In the genomic region with DNA sequence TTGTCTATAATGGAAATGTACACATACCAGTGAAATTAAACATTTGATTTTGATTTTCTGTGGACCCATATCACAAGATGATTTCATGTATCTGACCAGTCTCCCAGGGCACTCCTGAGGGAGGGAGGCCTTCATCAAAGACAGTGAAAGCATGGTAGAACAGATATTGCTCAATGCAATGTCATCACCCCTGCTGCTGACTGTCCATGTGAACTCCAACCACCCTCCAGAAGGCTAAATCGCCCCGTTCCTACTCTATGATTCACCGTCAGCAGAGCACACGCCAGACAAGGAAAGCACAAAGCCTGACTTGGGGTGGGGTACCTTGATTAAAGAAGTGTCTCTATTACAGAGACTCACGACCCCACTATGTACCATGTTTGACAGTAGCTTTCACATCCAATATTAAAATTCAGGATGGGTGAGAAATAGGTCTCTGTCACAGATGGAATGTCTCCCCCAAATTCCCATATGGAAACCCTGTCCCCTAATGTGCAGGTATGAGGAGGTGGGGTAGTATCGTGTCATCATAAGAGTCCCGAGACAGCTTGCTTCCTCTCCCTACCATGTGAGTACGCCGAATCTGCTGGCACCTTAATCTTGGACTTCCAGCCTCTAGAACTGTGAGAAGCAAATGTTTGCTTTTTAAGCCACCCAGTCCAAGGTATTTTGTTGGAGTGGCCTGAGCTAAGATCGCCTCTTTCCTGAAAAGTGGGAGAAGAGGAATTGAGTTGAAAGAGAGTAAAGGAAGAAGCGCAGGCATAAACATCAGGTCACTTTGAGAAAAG, we compare ENCODE assay signal across 1 cellular context.
TF ChIP-seq lines count a peak whose summit lies in the region.

No MANE protein-coding gene starts in this region.

TF ChIP-seq in HepG2, 621 proteins besides CTCF, POLR2A, EP300 and RAD21 (continued from another document and continues in another):
- TF ChIP-seq, protein P1, sequence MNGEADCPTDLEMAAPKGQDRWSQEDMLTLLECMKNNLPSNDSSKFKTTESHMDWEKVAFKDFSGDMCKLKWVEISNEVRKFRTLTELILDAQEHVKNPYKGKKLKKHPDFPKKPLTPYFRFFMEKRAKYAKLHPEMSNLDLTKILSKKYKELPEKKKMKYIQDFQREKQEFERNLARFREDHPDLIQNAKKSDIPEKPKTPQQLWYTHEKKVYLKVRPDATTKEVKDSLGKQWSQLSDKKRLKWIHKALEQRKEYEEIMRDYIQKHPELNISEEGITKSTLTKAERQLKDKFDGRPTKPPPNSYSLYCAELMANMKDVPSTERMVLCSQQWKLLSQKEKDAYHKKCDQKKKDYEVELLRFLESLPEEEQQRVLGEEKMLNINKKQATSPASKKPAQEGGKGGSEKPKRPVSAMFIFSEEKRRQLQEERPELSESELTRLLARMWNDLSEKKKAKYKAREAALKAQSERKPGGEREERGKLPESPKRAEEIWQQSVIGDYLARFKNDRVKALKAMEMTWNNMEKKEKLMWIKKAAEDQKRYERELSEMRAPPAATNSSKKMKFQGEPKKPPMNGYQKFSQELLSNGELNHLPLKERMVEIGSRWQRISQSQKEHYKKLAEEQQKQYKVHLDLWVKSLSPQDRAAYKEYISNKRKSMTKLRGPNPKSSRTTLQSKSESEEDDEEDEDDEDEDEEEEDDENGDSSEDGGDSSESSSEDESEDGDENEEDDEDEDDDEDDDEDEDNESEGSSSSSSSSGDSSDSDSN (CRISPR knock-in tag; IDR thresholded peaks at IDR 0.05), result no peak
- TF ChIP-seq, protein P2, sequence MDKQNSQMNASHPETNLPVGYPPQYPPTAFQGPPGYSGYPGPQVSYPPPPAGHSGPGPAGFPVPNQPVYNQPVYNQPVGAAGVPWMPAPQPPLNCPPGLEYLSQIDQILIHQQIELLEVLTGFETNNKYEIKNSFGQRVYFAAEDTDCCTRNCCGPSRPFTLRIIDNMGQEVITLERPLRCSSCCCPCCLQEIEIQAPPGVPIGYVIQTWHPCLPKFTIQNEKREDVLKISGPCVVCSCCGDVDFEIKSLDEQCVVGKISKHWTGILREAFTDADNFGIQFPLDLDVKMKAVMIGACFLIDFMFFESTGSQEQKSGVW (CRISPR knock-in tag; IDR thresholded peaks at IDR 0.05; ENCODE audit: borderline replicate concordance), result no peak
- no peak for TF ChIP-seq JARID2 (CRISPR knock-in tag; IDR thresholded peaks at IDR 0.05; ENCODE audit: insufficient replicate concordance)
- TF ChIP-seq IRF2 (CRISPR knock-in tag; IDR thresholded peaks at IDR 0.05), result peak; percentile 72
- TF ChIP-seq, protein P3, sequence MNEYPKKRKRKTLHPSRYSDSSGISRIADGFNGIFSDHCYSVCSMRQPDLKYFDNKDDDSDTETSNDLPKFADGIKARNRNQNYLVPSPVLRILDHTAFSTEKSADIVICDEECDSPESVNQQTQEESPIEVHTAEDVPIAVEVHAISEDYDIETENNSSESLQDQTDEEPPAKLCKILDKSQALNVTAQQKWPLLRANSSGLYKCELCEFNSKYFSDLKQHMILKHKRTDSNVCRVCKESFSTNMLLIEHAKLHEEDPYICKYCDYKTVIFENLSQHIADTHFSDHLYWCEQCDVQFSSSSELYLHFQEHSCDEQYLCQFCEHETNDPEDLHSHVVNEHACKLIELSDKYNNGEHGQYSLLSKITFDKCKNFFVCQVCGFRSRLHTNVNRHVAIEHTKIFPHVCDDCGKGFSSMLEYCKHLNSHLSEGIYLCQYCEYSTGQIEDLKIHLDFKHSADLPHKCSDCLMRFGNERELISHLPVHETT (CRISPR knock-in tag; conservative IDR thresholded peaks at IDR 0.05), result no peak
- TF ChIP-seq ZNF761 (CRISPR knock-in tag; conservative IDR thresholded peaks at IDR 0.05), result no peak
- TF ChIP-seq ZZZ3 (CRISPR knock-in tag; IDR thresholded peaks at IDR 0.05; ENCODE audit: borderline replicate concordance), result no peak
- TF ChIP-seq MATR3 (CRISPR knock-in tag; IDR thresholded peaks at IDR 0.05), result no peak
- no peak for TF ChIP-seq ZNF781 (CRISPR knock-in tag; IDR thresholded peaks at IDR 0.05; ENCODE audit: borderline replicate concordance, not compliant biosample characterization)
- TF ChIP-seq, protein P4, sequence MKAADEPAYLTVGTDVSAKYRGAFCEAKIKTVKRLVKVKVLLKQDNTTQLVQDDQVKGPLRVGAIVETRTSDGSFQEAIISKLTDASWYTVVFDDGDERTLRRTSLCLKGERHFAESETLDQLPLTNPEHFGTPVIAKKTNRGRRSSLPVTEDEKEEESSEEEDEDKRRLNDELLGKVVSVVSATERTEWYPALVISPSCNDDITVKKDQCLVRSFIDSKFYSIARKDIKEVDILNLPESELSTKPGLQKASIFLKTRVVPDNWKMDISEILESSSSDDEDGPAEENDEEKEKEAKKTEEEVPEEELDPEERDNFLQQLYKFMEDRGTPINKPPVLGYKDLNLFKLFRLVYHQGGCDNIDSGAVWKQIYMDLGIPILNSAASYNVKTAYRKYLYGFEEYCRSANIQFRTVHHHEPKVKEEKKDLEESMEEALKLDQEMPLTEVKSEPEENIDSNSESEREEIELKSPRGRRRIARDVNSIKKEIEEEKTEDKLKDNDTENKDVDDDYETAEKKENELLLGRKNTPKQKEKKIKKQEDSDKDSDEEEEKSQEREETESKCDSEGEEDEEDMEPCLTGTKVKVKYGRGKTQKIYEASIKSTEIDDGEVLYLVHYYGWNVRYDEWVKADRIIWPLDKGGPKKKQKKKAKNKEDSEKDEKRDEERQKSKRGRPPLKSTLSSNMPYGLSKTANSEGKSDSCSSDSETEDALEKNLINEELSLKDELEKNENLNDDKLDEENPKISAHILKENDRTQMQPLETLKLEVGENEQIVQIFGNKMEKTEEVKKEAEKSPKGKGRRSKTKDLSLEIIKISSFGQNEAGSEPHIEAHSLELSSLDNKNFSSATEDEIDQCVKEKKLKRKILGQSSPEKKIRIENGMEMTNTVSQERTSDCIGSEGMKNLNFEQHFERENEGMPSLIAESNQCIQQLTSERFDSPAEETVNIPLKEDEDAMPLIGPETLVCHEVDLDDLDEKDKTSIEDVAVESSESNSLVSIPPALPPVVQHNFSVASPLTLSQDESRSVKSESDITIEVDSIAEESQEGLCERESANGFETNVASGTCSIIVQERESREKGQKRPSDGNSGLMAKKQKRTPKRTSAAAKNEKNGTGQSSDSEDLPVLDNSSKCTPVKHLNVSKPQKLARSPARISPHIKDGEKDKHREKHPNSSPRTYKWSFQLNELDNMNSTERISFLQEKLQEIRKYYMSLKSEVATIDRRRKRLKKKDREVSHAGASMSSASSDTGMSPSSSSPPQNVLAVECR (CRISPR knock-in tag; IDR thresholded peaks at IDR 0.05; ENCODE audit: borderline replicate concordance), result peak; percentile 61; the same call in 1 of the 2 replicates
- TF ChIP-seq, protein P5, sequence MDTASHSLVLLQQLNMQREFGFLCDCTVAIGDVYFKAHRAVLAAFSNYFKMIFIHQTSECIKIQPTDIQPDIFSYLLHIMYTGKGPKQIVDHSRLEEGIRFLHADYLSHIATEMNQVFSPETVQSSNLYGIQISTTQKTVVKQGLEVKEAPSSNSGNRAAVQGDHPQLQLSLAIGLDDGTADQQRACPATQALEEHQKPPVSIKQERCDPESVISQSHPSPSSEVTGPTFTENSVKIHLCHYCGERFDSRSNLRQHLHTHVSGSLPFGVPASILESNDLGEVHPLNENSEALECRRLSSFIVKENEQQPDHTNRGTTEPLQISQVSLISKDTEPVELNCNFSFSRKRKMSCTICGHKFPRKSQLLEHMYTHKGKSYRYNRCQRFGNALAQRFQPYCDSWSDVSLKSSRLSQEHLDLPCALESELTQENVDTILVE (CRISPR knock-in tag; IDR thresholded peaks at IDR 0.05), result no peak
- no peak for TF ChIP-seq ZNF3 (CRISPR knock-in tag; IDR thresholded peaks at IDR 0.05)
- peak; percentile 49; the same call in 1 of the 2 replicates for TF ChIP-seq FOSL1 (CRISPR knock-in tag; IDR thresholded peaks at IDR 0.05; ENCODE audit: borderline replicate concordance)
- TF ChIP-seq, protein P6, sequence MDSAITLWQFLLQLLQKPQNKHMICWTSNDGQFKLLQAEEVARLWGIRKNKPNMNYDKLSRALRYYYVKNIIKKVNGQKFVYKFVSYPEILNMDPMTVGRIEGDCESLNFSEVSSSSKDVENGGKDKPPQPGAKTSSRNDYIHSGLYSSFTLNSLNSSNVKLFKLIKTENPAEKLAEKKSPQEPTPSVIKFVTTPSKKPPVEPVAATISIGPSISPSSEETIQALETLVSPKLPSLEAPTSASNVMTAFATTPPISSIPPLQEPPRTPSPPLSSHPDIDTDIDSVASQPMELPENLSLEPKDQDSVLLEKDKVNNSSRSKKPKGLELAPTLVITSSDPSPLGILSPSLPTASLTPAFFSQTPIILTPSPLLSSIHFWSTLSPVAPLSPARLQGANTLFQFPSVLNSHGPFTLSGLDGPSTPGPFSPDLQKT (CRISPR knock-in tag; IDR thresholded peaks at IDR 0.05; ENCODE audit: borderline replicate concordance), result no peak
- no peak for TF ChIP-seq DMAP1 (CRISPR knock-in tag; IDR thresholded peaks at IDR 0.05)
- TF ChIP-seq RARA (CRISPR knock-in tag; IDR thresholded peaks at IDR 0.05), result peak; percentile 82
- no peak for TF ChIP-seq ZNF101 (CRISPR knock-in tag; IDR thresholded peaks at IDR 0.05; ENCODE audit: borderline replicate concordance, low read depth)
- peak; percentile 72; the same call in 1 of the 3 replicates for TF ChIP-seq MXI1 (IDR thresholded peaks at IDR 0.05; ENCODE audit: borderline replicate concordance, low read depth, low read length)
- no peak for TF ChIP-seq ZNF572 (CRISPR knock-in tag; IDR thresholded peaks at IDR 0.05)
- no peak for TF ChIP-seq ZNF562 (CRISPR knock-in tag; IDR thresholded peaks at IDR 0.05; ENCODE audit: borderline replicate concordance)
- TF ChIP-seq ZNF644 (CRISPR knock-in tag; IDR thresholded peaks at IDR 0.05; ENCODE audit: low read depth), result peak; percentile 99
- no peak for TF ChIP-seq ZNF24 (IDR thresholded peaks at IDR 0.05)
- no peak for TF ChIP-seq ZNF30 (CRISPR knock-in tag; IDR thresholded peaks at IDR 0.05)
- TF ChIP-seq HDAC1 (CRISPR knock-in tag; IDR thresholded peaks at IDR 0.05), result peak; percentile 37; the same call in 1 of the 2 replicates
- no peak for TF ChIP-seq ZFP62 (CRISPR knock-in tag; IDR thresholded peaks at IDR 0.05)
- TF ChIP-seq, protein P7, sequence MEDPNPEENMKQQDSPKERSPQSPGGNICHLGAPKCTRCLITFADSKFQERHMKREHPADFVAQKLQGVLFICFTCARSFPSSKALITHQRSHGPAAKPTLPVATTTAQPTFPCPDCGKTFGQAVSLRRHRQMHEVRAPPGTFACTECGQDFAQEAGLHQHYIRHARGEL (CRISPR knock-in tag; IDR thresholded peaks at IDR 0.05), result no peak
- no peak for TF ChIP-seq YY1 (IDR thresholded peaks at IDR 0.05; ENCODE audit: insufficient read depth, insufficient replicate concordance, low read depth, low read length)
- no peak; the same call in 1 of the 2 replicates for TF ChIP-seq ARNT2 (CRISPR knock-in tag; IDR thresholded peaks at IDR 0.05; ENCODE audit: low read depth)
- TF ChIP-seq MTF1 (CRISPR knock-in tag; IDR thresholded peaks at IDR 0.05), result no peak
- TF ChIP-seq KLF9 (CRISPR knock-in tag; IDR thresholded peaks at IDR 0.05; ENCODE audit: low read depth), result no peak
- TF ChIP-seq, protein P8, sequence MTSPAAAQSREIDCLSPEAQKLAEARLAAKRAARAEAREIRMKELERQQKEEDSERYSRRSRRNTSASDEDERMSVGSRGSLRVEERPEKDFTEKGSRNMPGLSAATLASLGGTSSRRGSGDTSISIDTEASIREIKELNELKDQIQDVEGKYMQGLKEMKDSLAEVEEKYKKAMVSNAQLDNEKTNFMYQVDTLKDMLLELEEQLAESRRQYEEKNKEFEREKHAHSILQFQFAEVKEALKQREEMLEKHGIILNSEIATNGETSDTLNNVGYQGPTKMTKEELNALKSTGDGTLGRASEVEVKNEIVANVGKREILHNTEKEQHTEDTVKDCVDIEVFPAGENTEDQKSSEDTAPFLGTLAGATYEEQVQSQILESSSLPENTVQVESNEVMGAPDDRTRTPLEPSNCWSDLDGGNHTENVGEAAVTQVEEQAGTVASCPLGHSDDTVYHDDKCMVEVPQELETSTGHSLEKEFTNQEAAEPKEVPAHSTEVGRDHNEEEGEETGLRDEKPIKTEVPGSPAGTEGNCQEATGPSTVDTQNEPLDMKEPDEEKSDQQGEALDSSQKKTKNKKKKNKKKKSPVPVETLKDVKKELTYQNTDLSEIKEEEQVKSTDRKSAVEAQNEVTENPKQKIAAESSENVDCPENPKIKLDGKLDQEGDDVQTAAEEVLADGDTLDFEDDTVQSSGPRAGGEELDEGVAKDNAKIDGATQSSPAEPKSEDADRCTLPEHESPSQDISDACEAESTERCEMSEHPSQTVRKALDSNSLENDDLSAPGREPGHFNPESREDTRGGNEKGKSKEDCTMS (CRISPR knock-in tag; conservative IDR thresholded peaks at IDR 0.05), result no peak
- no peak for TF ChIP-seq ZNF232 (CRISPR knock-in tag; IDR thresholded peaks at IDR 0.05; ENCODE audit: borderline replicate concordance)
- TF ChIP-seq ZBTB7A (CRISPR knock-in tag; IDR thresholded peaks at IDR 0.05), result no peak
- TF ChIP-seq, protein P9, sequence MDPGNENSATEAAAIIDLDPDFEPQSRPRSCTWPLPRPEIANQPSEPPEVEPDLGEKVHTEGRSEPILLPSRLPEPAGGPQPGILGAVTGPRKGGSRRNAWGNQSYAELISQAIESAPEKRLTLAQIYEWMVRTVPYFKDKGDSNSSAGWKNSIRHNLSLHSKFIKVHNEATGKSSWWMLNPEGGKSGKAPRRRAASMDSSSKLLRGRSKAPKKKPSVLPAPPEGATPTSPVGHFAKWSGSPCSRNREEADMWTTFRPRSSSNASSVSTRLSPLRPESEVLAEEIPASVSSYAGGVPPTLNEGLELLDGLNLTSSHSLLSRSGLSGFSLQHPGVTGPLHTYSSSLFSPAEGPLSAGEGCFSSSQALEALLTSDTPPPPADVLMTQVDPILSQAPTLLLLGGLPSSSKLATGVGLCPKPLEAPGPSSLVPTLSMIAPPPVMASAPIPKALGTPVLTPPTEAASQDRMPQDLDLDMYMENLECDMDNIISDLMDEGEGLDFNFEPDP (CRISPR knock-in tag; conservative IDR thresholded peaks at IDR 0.05), result no peak
- no peak for TF ChIP-seq NAIF1 (CRISPR knock-in tag; IDR thresholded peaks at IDR 0.05; ENCODE audit: borderline replicate concordance)
- no peak for TF ChIP-seq CCDC6 (CRISPR knock-in tag; IDR thresholded peaks at IDR 0.05)
- no peak for TF ChIP-seq SIX4 (CRISPR knock-in tag; IDR thresholded peaks at IDR 0.05)
- TF ChIP-seq, protein P10, sequence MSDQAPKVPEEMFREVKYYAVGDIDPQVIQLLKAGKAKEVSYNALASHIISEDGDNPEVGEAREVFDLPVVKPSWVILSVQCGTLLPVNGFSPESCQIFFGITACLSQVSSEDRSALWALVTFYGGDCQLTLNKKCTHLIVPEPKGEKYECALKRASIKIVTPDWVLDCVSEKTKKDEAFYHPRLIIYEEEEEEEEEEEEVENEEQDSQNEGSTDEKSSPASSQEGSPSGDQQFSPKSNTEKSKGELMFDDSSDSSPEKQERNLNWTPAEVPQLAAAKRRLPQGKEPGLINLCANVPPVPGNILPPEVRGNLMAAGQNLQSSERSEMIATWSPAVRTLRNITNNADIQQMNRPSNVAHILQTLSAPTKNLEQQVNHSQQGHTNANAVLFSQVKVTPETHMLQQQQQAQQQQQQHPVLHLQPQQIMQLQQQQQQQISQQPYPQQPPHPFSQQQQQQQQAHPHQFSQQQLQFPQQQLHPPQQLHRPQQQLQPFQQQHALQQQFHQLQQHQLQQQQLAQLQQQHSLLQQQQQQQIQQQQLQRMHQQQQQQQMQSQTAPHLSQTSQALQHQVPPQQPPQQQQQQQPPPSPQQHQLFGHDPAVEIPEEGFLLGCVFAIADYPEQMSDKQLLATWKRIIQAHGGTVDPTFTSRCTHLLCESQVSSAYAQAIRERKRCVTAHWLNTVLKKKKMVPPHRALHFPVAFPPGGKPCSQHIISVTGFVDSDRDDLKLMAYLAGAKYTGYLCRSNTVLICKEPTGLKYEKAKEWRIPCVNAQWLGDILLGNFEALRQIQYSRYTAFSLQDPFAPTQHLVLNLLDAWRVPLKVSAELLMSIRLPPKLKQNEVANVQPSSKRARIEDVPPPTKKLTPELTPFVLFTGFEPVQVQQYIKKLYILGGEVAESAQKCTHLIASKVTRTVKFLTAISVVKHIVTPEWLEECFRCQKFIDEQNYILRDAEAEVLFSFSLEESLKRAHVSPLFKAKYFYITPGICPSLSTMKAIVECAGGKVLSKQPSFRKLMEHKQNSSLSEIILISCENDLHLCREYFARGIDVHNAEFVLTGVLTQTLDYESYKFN (CRISPR knock-in tag; conservative IDR thresholded peaks at IDR 0.05), result peak; percentile 34
- peak; percentile 78; the same call in 1 of the 2 replicates for TF ChIP-seq WIZ (CRISPR knock-in tag; IDR thresholded peaks at IDR 0.05)
